1 cellular context compared by ENCODE assay signal in the genomic region with DNA sequence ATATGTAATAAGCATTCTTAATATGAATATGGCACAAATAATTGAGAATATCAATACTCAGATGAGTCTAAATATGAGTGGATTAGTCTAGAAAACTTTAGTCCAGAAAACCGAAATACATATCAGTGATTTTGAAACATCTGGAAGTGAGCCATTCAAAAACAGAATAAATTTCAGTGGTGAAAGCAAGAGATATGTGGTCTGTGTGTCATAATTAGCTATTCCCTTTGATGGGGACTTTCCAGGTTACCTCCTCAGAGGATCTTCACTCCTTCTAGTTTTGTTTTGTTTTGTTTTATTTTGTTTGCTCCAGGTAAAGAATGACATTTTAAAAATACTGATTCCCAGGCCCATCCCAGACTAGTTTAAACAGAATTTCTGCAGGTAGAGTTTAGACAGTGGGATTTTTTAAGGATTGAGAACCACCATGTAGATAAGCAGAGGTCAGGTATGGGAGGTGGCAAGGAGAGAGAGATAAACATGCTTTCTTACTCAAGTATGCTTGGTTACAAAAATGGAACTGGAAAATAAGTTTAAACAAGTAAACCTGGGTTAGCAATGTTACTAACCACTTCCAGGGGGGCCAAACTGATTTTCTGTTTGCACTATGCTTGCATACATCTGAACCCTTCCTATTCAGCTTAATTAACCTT.
TF ChIP-seq lines count a peak whose summit lies in the region.

No MANE protein-coding gene starts in this region.

TF ChIP-seq in GM12878, 131 proteins besides CTCF, POLR2A, EP300 and RAD21 (continued from another document):
- TF ChIP-seq, protein P1, sequence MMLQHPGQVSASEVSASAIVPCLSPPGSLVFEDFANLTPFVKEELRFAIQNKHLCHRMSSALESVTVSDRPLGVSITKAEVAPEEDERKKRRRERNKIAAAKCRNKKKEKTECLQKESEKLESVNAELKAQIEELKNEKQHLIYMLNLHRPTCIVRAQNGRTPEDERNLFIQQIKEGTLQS (IDR thresholded peaks at IDR 0.05; ENCODE audit: borderline replicate concordance, extremely low read depth, low read depth, low read length), result no peak
- TF ChIP-seq ATF7 (IDR thresholded peaks at IDR 0.05; ENCODE audit: low read depth) (no peak), DPF2 (IDR thresholded peaks at IDR 0.05) (0 out of 2 replicates have a peak, but pooled peaks have one; percentile 19), CBX3 (IDR thresholded peaks at IDR 0.05; ENCODE audit: borderline replicate concordance, low read depth) (no peak), MTA2 (IDR thresholded peaks at IDR 0.05; ENCODE audit: low read depth) (peak; percentile 77), ASH2L (IDR thresholded peaks at IDR 0.05; ENCODE audit: borderline replicate concordance, low read depth) (no peak), BCL11A (IDR thresholded peaks at IDR 0.05; ENCODE audit: low read depth, low read length) (peak; percentile 48; the same call in 1 of the 2 replicates)
TF ChIP-seq in GM12878: peak in this region for 14.
